In genomic region chr15:48373855-48374421, GRCh38 we compare ENCODE assay signal across 15 cellular contexts. TPM values are rescaled to one million over a fixed set of nuclear protein-coding genes. Genes with fewer than 3 reads are reported as not detected.
A peak's percentile ranks its signal among the peaks of the same experiment; 100 is the strongest.
DNase-seq lines count a peak whose midpoint lies in the region; FAIRE-seq and TF ChIP-seq lines count a peak whose summit lies in the region.
"Had no signal": no experiment of that assay in that cellular context is flagged by ENCODE, and none has a peak within 500 bp of the region (broad histone marks: within the 10 kb centered on the region; RNA-seq: fewer than 3 reads in every experiment).

No MANE protein-coding gene starts in this region.

- no peaks in the 10 kb centered on the region for H3K36me3 ChIP-seq in A673 (ENCODE audit: insufficient read depth, low read length, poor library complexity, severe bottlenecking)
- no peaks in the 10 kb centered on the region for H3K36me3 ChIP-seq in brain microvascular endothelial cell (replicated peaks)
- H3K36me3 ChIP-seq: BLaER1 treated with 17β-estradiol and CSF1 and Interleukin-3, amounts not matched to agents 10 nM and 100 nM; tibial artery had no signal

- FAIRE-seq in HTR-8/SVneo (lab: Jason Lieb, UNC) (no peak), GM12892 (lab: Jason Lieb, UNC) (no peak)

- in situ Hi-C loops in brain microvascular endothelial cell (cut with HindIII; ENCODE audit: low pct_ligation_motif_present, low sequenced_read_pairs), result no loop called here

- POLR2A ChIA-PET in A673 (lab: Charles Lee; ENCODE audit: low non-redundant PET), result no interaction called here

- no peak overlapping the region for H3K27ac ChIP-seq in A673 (ENCODE audit: low read depth, low read length, poor library complexity, severe bottlenecking)
- H3K27ac ChIP-seq in brain microvascular endothelial cell, result peak overlapping the region; percentile 78
- no peak overlapping the region for H3K27ac ChIP-seq in caudate nucleus (ENCODE audit: low read depth, low read length)
- H3K27ac ChIP-seq: BLaER1 treated with 17β-estradiol and CSF1 and Interleukin-3, amounts not matched to agents 10 nM and 100 nM; tibial artery had no signal

- H3K27me3 ChIP-seq in A673 (replicated peaks; ENCODE audit: insufficient read depth, low read depth, low read length, poor library complexity) (no peaks in the 10 kb centered on the region), brain microvascular endothelial cell (replicated peaks) (no peaks in the 10 kb centered on the region)
- H3K27me3 ChIP-seq: BLaER1 treated with 17β-estradiol and CSF1 and Interleukin-3, amounts not matched to agents 10 nM and 100 nM; tibial artery had no signal

- no peak for TF ChIP-seq CTCF in A673 (conservative IDR thresholded peaks at IDR 0.05; ENCODE audit: low read depth, low read length)
- TF ChIP-seq CTCF in brain microvascular endothelial cell (IDR thresholded peaks at IDR 0.05; ENCODE audit: low read depth, low read length, missing control alignments), result no peak

- no peaks in the 10 kb centered on the region for H3K9me3 ChIP-seq in A673 (ENCODE audit: low read depth, low read length, poor library complexity, severe bottlenecking)
- H3K9me3 ChIP-seq: tibial artery had no signal

- intact Hi-C loops in A673 (cut with micrococcal nuclease; ENCODE audit: unreplicated experiment), result no loop called here

- peaks cover 8% of the 10 kb centered on the region for H3K4me1 ChIP-seq in A673 (ENCODE audit: insufficient read depth, low read length, poor library complexity, severe bottlenecking)
- H3K4me1 ChIP-seq: BLaER1 treated with 17β-estradiol and CSF1 and Interleukin-3, amounts not matched to agents 10 nM and 100 nM; tibial artery had no signal

- H3K4me3 ChIP-seq in A673 (ENCODE audit: low read depth, low read length, poor library complexity, severe bottlenecking) (no peak overlapping the region), brain microvascular endothelial cell (ENCODE audit: low read depth, low read length) (no peak overlapping the region)
- H3K4me3 ChIP-seq: BLaER1 treated with 17β-estradiol and CSF1 and Interleukin-3, amounts not matched to agents 10 nM and 100 nM; tibial artery had no signal

- CTCF ChIA-PET in A673 (lab: Charles Lee), result interaction anchor here (0.5 kb wide), 1 partner anchor 276 kb away, joined by 3 read pairs; no protein-coding TSS in a partner anchor

- no peak for TF ChIP-seq POLR2A in GM12892 (IDR thresholded peaks at IDR 0.05; ENCODE audit: low read depth, low read length)

- DNase-seq in A673 (ENCODE audit: low spot score) (peak; percentile 52), HTR-8/SVneo (ENCODE audit: insufficient read length, low spot score) (peak; percentile 26), brain microvascular endothelial cell (peak; percentile 89), iris pigment epithelial cell (ENCODE audit: low read depth) (peak; percentile 95), GM12892 (ENCODE audit: insufficient read length) (no peak), cortex of kidney (lab: John Stamatoyannopoulos, UW) (no peak), germinal center (ENCODE audit: low spot score) (no peak), caudate nucleus (lab: John Stamatoyannopoulos, UW) (no peak)
- DNase-seq: activated CD4-positive, alpha-beta T cell treated with anti-CD3 and anti-CD28 coated beads for 1 hour; activated naive CD4-positive, alpha-beta T cell; left colon; NCI-H1930; posterior cingulate gyrus had no signal

- BruUV-seq in A673 (replicated peaks; lab: Mats Ljungman, UMichigan), result no TSS peak

RNA-seq across cellular contexts. Expression of gene DUT, which starts 42.7 kb away (rescaled TPM):
- total RNA-seq in A673 (2021), result 222 and 224 TPM in 2 replicates
- polyA plus RNA-seq in GM12892 (2012; ENCODE audit: missing spikeins), result 155 TPM

Comparison
In these comparisons a context has a peak if more than half of its experiments do, and no peak if none do; other contexts are left out.
1. DNase-seq: peak in A673 (single experiment), HTR-8/SVneo (single experiment), brain microvascular endothelial cell (single experiment) and iris pigment epithelial cell (single experiment); none in GM12892 (single experiment), cortex of kidney (single experiment), germinal center (single experiment) and caudate nucleus (0 of 61).